9 cellular contexts compared by ENCODE assay signal in the genomic region with DNA sequence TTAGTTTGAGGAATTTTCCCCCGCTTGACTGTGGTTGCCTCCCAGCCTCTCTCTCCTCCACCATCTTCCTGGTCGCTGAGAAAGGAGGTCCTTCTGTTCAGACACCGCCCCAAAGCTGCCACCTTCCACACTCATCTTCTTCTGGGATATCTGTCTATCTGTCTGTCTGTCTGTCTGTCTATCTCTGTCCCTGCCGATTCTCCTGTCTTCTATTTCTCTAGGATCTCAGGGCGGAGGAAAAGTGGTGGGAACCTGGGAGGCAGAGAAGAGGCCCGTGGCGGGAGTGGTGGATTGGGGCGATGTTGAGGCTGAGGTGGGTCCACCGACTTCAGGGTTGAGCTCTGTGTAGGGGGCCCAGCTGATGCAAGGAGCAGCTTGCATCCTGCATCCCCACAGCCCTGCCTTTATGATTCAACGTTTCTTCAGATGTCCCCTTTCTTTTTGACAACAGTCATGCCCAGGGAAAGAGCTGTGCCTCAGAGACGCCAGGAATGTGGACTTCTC.
A peak's percentile ranks its signal among the peaks of the same experiment; 100 is the strongest.
DNase-seq lines count a peak whose midpoint lies in the region; ATAC-seq and TF ChIP-seq lines count a peak whose summit lies in the region.
"Had no signal": no experiment of that assay in that cellular context is flagged by ENCODE, and none has a peak within 500 bp of the region (broad histone marks: within the 10 kb centered on the region; RNA-seq: fewer than 3 reads in every experiment).

No MANE protein-coding gene starts in this region.

- no peaks in the 10 kb centered on the region for H3K36me3 ChIP-seq in A673 (ENCODE audit: insufficient read depth, low read length, poor library complexity, severe bottlenecking)
- H3K36me3 ChIP-seq in iPS DF 6.9 (ENCODE audit: control insufficient read depth, insufficient read depth, low read length): no peaks in the 10 kb centered on the region
- H3K36me3 ChIP-seq in upper lobe of right lung: no peaks in the 10 kb centered on the region
- H3K36me3 ChIP-seq: tibial artery had no signal

- DNase-seq in A673 (ENCODE audit: low spot score) (peak; percentile 23), WTC11 (ENCODE audit: low spot score) (no peak), iPS DF 6.9 (ENCODE audit: low read depth, low spot score) (no peak), upper lobe of right lung (no peak)
- no peak for DNase-seq in NK-92 treated with Interleukin-12 subunit alpha and Interleukin-12 subunit beta, amount 100 ng/mL, for 24 hours (lab: John Stamatoyannopoulos, UW)
- DNase-seq: tibial artery had no signal

- ATAC-seq in WTC11 (no peak), esophagus mucosa (no peak), upper lobe of right lung (no peak), HG03159 (IDR thresholded peaks at IDR 0.05; ENCODE audit: unreplicated experiment) (no peak)

- H3K27me3 ChIP-seq in A673 (replicated peaks; ENCODE audit: insufficient read depth, low read depth, low read length, poor library complexity) (no peaks in the 10 kb centered on the region), iPS DF 6.9 (ENCODE audit: control insufficient read depth, insufficient read depth, low read length) (peaks cover 4% of the 10 kb centered on the region; the same call in 1 of the 2 replicates), upper lobe of right lung (peaks cover 97% of the 10 kb centered on the region)

- H3K4me3 ChIP-seq in A673 (ENCODE audit: low read depth, low read length, poor library complexity, severe bottlenecking) (peak overlapping the region; percentile 52), GM08714 (ENCODE audit: low read length) (peak overlapping the region; percentile 86; the same call in 1 of the 2 replicates), iPS DF 6.9 (ENCODE audit: low read length) (peak overlapping the region; percentile 41; the same call in 1 of the 2 replicates), upper lobe of right lung (no peak overlapping the region)
- H3K4me3 ChIP-seq: tibial artery had no signal

- peaks cover 59% of the 10 kb centered on the region for H3K27me3 Mint-ChIP-seq in WTC11 (ENCODE audit: low read depth)

- no peaks in the 10 kb centered on the region for H3K9me3 Mint-ChIP-seq in WTC11

- no peaks in the 10 kb centered on the region for H3K9me3 ChIP-seq in A673 (ENCODE audit: low read depth, low read length, poor library complexity, severe bottlenecking)
- H3K9me3 ChIP-seq in iPS DF 6.9 (ENCODE audit: control insufficient read depth, insufficient read depth, low read length): no peaks in the 10 kb centered on the region
- no peaks in the 10 kb centered on the region for H3K9me3 ChIP-seq in upper lobe of right lung
- H3K9me3 ChIP-seq: tibial artery had no signal

- peaks cover 24% of the 10 kb centered on the region for H3K4me1 Mint-ChIP-seq in WTC11

- H3K27ac ChIP-seq in A673 (ENCODE audit: low read depth, low read length, poor library complexity, severe bottlenecking) (no peak overlapping the region), iPS DF 6.9 (ENCODE audit: low read length) (no peak overlapping the region), upper lobe of right lung (no peak overlapping the region)
- H3K27ac ChIP-seq: tibial artery had no signal

- no CpG with 5 or more reads among the region's 11 CpGs for WGBS in iPS DF 6.9 (ENCODE audit: insufficient coverage, insufficient read length)

- H3K4me1 ChIP-seq in A673 (ENCODE audit: insufficient read depth, low read length, poor library complexity, severe bottlenecking): peaks cover 6% of the 10 kb centered on the region
- H3K4me1 ChIP-seq in iPS DF 6.9 (ENCODE audit: control insufficient read depth, insufficient read depth, low read length): no peaks in the 10 kb centered on the region
- H3K4me1 ChIP-seq in upper lobe of right lung: no peaks in the 10 kb centered on the region

- BruUV-seq in A673 (replicated peaks; lab: Mats Ljungman, UMichigan): no TSS peak

- peak overlapping the region; percentile 87 for H3K4me3 Mint-ChIP-seq in WTC11

- H3K36me3 Mint-ChIP-seq in WTC11: no peaks in the 10 kb centered on the region

- CTCF ChIA-PET in A673 (lab: Charles Lee) (no interaction called here), WTC11 (lab: Charles Lee) (interaction anchor here (0.6 to 1.7 kb wide), 7 partner anchors 18 to 151 kb away, joined by 3 to 13 read pairs (median 4); no protein-coding TSS in a partner anchor)

- 0 out of 2 replicates have a peak overlapping the region, but pooled peaks have one; percentile 5 for H3K27ac Mint-ChIP-seq in WTC11

- TF ChIP-seq CTCF in A673 (conservative IDR thresholded peaks at IDR 0.05; ENCODE audit: low read depth, low read length) (no peak), WTC11 (IDR thresholded peaks at IDR 0.05) (no peak), upper lobe of right lung (IDR thresholded peaks at IDR 0.05) (no peak)

- POLR2A ChIA-PET in A673 (lab: Charles Lee; ENCODE audit: low non-redundant PET): interaction anchor here (0.6 kb wide), 1 partner anchor 482 kb away, joined by 4 read pairs; no protein-coding TSS in a partner anchor
- POLR2A ChIA-PET in WTC11 (lab: Charles Lee): interaction anchor here (1.5 kb wide), 1 partner anchor 18 kb away, joined by 3 read pairs; no protein-coding TSS in a partner anchor

- intact Hi-C loops in A673 (cut with micrococcal nuclease; ENCODE audit: unreplicated experiment) (no loop called here), upper lobe of right lung (cut with DNase I) (no loop called here)

TF ChIP-seq in WTC11, 78 proteins besides CTCF, POLR2A, EP300 and RAD21:
- TF ChIP-seq, protein P1, sequence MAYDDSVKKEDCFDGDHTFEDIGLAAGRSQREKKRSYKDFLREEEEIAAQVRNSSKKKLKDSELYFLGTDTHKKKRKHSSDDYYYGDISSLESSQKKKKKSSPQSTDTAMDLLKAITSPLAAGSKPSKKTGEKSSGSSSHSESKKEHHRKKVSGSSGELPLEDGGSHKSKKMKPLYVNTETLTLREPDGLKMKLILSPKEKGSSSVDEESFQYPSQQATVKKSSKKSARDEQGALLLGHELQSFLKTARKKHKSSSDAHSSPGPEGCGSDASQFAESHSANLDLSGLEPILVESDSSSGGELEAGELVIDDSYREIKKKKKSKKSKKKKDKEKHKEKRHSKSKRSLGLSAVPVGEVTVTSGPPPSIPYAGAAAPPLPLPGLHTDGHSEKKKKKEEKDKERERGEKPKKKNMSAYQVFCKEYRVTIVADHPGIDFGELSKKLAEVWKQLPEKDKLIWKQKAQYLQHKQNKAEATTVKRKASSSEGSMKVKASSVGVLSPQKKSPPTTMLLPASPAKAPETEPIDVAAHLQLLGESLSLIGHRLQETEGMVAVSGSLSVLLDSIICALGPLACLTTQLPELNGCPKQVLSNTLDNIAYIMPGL (CRISPR knock-in tag; IDR thresholded peaks at IDR 0.05): 0 out of 2 replicates have a peak, but pooled peaks have one; percentile 10
- TF ChIP-seq, protein P2, sequence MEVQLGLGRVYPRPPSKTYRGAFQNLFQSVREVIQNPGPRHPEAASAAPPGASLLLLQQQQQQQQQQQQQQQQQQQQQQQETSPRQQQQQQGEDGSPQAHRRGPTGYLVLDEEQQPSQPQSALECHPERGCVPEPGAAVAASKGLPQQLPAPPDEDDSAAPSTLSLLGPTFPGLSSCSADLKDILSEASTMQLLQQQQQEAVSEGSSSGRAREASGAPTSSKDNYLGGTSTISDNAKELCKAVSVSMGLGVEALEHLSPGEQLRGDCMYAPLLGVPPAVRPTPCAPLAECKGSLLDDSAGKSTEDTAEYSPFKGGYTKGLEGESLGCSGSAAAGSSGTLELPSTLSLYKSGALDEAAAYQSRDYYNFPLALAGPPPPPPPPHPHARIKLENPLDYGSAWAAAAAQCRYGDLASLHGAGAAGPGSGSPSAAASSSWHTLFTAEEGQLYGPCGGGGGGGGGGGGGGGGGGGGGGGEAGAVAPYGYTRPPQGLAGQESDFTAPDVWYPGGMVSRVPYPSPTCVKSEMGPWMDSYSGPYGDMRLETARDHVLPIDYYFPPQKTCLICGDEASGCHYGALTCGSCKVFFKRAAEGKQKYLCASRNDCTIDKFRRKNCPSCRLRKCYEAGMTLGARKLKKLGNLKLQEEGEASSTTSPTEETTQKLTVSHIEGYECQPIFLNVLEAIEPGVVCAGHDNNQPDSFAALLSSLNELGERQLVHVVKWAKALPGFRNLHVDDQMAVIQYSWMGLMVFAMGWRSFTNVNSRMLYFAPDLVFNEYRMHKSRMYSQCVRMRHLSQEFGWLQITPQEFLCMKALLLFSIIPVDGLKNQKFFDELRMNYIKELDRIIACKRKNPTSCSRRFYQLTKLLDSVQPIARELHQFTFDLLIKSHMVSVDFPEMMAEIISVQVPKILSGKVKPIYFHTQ (CRISPR knock-in tag; IDR thresholded peaks at IDR 0.05): no peak
- TF ChIP-seq TEAD4 (CRISPR knock-in tag; IDR thresholded peaks at IDR 0.05) (no peak), ZNF219 (CRISPR knock-in tag; IDR thresholded peaks at IDR 0.05; ENCODE audit: borderline replicate concordance) (no peak), CREB1 (CRISPR knock-in tag; IDR thresholded peaks at IDR 0.05) (no peak)
- TF ChIP-seq, protein P3, sequence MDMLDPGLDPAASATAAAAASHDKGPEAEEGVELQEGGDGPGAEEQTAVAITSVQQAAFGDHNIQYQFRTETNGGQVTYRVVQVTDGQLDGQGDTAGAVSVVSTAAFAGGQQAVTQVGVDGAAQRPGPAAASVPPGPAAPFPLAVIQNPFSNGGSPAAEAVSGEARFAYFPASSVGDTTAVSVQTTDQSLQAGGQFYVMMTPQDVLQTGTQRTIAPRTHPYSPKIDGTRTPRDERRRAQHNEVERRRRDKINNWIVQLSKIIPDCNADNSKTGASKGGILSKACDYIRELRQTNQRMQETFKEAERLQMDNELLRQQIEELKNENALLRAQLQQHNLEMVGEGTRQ (CRISPR knock-in tag; IDR thresholded peaks at IDR 0.05): no peak
- TF ChIP-seq, protein P4, sequence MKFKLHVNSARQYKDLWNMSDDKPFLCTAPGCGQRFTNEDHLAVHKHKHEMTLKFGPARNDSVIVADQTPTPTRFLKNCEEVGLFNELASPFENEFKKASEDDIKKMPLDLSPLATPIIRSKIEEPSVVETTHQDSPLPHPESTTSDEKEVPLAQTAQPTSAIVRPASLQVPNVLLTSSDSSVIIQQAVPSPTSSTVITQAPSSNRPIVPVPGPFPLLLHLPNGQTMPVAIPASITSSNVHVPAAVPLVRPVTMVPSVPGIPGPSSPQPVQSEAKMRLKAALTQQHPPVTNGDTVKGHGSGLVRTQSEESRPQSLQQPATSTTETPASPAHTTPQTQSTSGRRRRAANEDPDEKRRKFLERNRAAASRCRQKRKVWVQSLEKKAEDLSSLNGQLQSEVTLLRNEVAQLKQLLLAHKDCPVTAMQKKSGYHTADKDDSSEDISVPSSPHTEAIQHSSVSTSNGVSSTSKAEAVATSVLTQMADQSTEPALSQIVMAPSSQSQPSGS (CRISPR knock-in tag; IDR thresholded peaks at IDR 0.05; ENCODE audit: borderline replicate concordance, low read depth): no peak
